In the genomic region with DNA sequence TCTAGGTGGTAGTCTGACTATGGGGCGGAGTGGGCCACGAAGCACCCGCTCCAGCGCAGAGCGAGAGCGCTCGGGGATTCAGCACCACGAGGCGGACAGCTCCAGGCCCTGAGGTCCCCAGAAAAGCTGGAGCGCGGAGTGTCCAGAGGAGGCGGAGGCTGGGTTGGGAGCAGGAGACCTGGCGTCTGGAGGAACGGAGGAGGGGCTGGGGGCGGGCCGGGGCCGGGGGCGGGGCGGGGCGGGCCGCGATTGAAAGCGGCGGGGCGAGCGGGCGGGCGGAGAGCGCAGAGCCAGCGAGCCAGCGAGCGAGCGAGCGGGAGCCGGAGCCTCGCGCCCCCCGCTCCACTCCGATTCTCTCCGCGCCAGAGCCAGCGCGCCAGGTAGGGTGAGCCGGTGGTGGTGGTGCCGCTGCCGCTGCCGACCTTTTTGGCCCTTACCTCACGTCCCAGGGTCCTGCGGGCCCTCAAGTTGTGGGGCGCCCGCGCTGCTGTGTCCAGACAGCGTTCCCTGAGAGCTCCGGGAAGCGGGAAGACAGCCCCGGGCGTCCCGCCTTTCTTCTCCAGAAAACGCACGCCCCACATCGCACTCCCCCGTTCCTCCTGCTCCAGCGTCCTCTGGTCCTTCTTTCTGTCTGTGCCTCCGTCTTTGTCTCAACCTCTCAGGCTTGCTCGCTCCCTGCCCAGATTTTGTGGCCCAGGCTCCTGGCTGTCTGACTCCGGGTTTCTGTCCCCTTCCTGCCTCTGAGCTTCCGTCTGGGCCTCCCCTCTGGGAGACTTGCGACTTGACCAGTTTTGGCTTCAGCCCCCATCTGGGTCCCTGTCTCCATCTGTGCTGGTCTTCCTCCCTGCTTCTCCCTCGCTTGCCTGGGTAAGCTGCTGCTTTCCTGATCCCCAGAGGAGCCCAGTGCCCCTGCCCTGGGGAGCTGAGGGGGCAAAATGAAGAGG, we compare ENCODE assay signal across 8 cellular contexts. TPM values are rescaled to one million over a fixed set of nuclear protein-coding genes. Genes with fewer than 3 reads are reported as not detected.
DNase-seq lines count a peak whose midpoint lies in the region; ATAC-seq and TF ChIP-seq lines count a peak whose summit lies in the region.

A gene (plus strand): TSS at position 281 of the 944 bp plus-strand sequence. CDS start 1,916 bp downstream, outside the sequence.

- peaks cover 27% of the 10 kb centered on the region for H3K36me3 Mint-ChIP-seq in activated T-cell treated with anti-CD3 and anti-CD28 coated beads, Interleukin-2, amount 50 U/mL, for 24 hours (ENCODE audit: low read depth)
- H3K36me3 Mint-ChIP-seq in naive thymus-derived CD8-positive, alpha-beta T cell: peaks cover 0 to 21% (median 0%) of the 10 kb centered on the region in 3 donors

- no peaks in the 10 kb centered on the region for H3K9me3 Mint-ChIP-seq in activated T-cell treated with anti-CD3 and anti-CD28 coated beads, Interleukin-2, amount 50 U/mL, for 24 hours
- no peaks in the 10 kb centered on the region for H3K9me3 Mint-ChIP-seq in naive thymus-derived CD8-positive, alpha-beta T cell

- TF ChIP-seq CTCF in fibroblast of villous mesenchyme (IDR thresholded peaks at IDR 0.05; ENCODE audit: insufficient read depth, low read depth, low read length): no peak

- no peak within 1 kb of the TSS for H3K27ac Mint-ChIP-seq in activated T-cell treated with anti-CD3 and anti-CD28 coated beads, Interleukin-2, amount 50 U/mL, for 24 hours
- peak within 1 kb of the TSS in 4 of 10 donors; percentile 33 to 84 (median 54) for H3K27ac Mint-ChIP-seq in naive thymus-derived CD8-positive, alpha-beta T cell

- H3K27me3 Mint-ChIP-seq in activated T-cell treated with anti-CD3 and anti-CD28 coated beads, Interleukin-2, amount 50 U/mL, for 24 hours: no peaks in the 10 kb centered on the region
- H3K27me3 Mint-ChIP-seq in naive thymus-derived CD8-positive, alpha-beta T cell: no peaks in the 10 kb centered on the region

- H3K4me1 Mint-ChIP-seq in activated T-cell treated with anti-CD3 and anti-CD28 coated beads, Interleukin-2, amount 50 U/mL, for 24 hours (ENCODE audit: low read depth): peaks cover 19% of the 10 kb centered on the region
- peaks cover 4 to 48% (median 25%) of the 10 kb centered on the region in 4 donors for H3K4me1 Mint-ChIP-seq in naive thymus-derived CD8-positive, alpha-beta T cell

- peak; percentile 52 to 58 for ATAC-seq in naive thymus-derived CD8-positive, alpha-beta T cell
- ATAC-seq in GM21515 (IDR thresholded peaks at IDR 0.05; ENCODE audit: unreplicated experiment): no peak
- no peak for ATAC-seq in HG02981 (IDR thresholded peaks at IDR 0.05; ENCODE audit: unreplicated experiment)

- POLR2A ChIA-PET in naive thymus-derived CD8-positive, alpha-beta T cell (lab: Charles Lee): no interaction called here

- peak within 1 kb of the TSS; percentile 52 for H3K4me3 ChIP-seq in fibroblast of villous mesenchyme (ENCODE audit: low read depth, low read length)

- no peak within 1 kb of the TSS for H3K4me3 Mint-ChIP-seq in activated T-cell treated with anti-CD3 and anti-CD28 coated beads, Interleukin-2, amount 50 U/mL, for 24 hours
- H3K4me3 Mint-ChIP-seq in naive thymus-derived CD8-positive, alpha-beta T cell: peak within 1 kb of the TSS in 2 of 10 donors; percentile 13 to 44

- DNase-seq in CD1c-positive myeloid dendritic cell (ENCODE audit: extremely low spot score): peak; percentile 27
- DNase-seq in HuH-7 (ENCODE audit: low spot score): peak; percentile 93
- peak; percentile 53 for DNase-seq in activated T-cell treated with anti-CD3 and anti-CD28 coated beads, Interleukin-2, amount 50 U/mL, for 24 hours
- peak; percentile 88 for DNase-seq in fibroblast of villous mesenchyme (ENCODE audit: low read depth)
- peak in 5 of 10 donors; percentile 20 to 66 (median 27) for DNase-seq in naive thymus-derived CD8-positive, alpha-beta T cell
- no peak for DNase-seq in NCI-H1694 (lab: John Stamatoyannopoulos, UW)

RNA-seq across cellular contexts. Expression of the gene that starts here (rescaled TPM):
- under 0.01 TPM in 1 of 2 replicates, not detected in the other for total RNA-seq in fibroblast of villous mesenchyme
- total RNA-seq in naive thymus-derived CD8-positive, alpha-beta T cell: 1 to 10 TPM; 2.9 to 5.0 TPM
- polyA plus RNA-seq in naive thymus-derived CD8-positive, alpha-beta T cell: under 1 TPM in 1 of 3 donors, not detected in 2; 0.09 TPM

Comparison
In these comparisons a context has a peak if more than half of its experiments do, and no peak if none do; other contexts are left out.
1. Peak in DNase-seq and H3K4me3 ChIP-seq in fibroblast of villous mesenchyme; RNA of the gene not detected or under 1 TPM.
2. ATAC-seq: peak in naive thymus-derived CD8-positive, alpha-beta T cell (2 of 2); none in GM21515 (single experiment) and HG02981 (single experiment).